Comparison of ENCODE assay signal across 1 cellular context in genomic region chr1:219959540-219960208, GRCh38.
TF ChIP-seq lines count a peak whose summit lies in the region.

No MANE protein-coding gene starts in this region.

TF ChIP-seq in HCT116, 20 proteins besides CTCF, POLR2A, EP300 and RAD21:
- TF ChIP-seq FOSL1 (IDR thresholded peaks at IDR 0.05; ENCODE audit: low read depth), result no peak
- no peak for TF ChIP-seq SP1 (IDR thresholded peaks at IDR 0.05; ENCODE audit: low read depth)
- no peak for TF ChIP-seq EGR1 (IDR thresholded peaks at IDR 0.05; ENCODE audit: low read depth)
- TF ChIP-seq, protein P1, sequence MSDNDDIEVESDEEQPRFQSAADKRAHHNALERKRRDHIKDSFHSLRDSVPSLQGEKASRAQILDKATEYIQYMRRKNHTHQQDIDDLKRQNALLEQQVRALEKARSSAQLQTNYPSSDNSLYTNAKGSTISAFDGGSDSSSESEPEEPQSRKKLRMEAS (IDR thresholded peaks at IDR 0.05), result no peak
- no peak for TF ChIP-seq EZH2phosphoT487 (IDR thresholded peaks at IDR 0.05; ENCODE audit: borderline replicate concordance)
- no peak for TF ChIP-seq SIN3A (IDR thresholded peaks at IDR 0.05; ENCODE audit: low read depth)
- TF ChIP-seq YY1 (IDR thresholded peaks at IDR 0.05; ENCODE audit: extremely low read depth, insufficient replicate concordance, low read depth, low read length), result no peak
- TF ChIP-seq ELF1 (IDR thresholded peaks at IDR 0.05; ENCODE audit: borderline replicate concordance, low read depth), result no peak
- no peak for TF ChIP-seq ZBTB33 (IDR thresholded peaks at IDR 0.05; ENCODE audit: extremely low read depth, insufficient replicate concordance, low read length)
- TF ChIP-seq ATF3 (IDR thresholded peaks at IDR 0.05), result no peak
- TF ChIP-seq CBX3 (IDR thresholded peaks at IDR 0.05; ENCODE audit: low read depth), result no peak
- no peak for TF ChIP-seq EZH2 (IDR thresholded peaks at IDR 0.05)
- no peak for TF ChIP-seq POLR2AphosphoS5 (IDR thresholded peaks at IDR 0.05; ENCODE audit: low read depth, low read length)
- TF ChIP-seq ZFX (IDR thresholded peaks at IDR 0.05), result no peak
- TF ChIP-seq, protein P2, sequence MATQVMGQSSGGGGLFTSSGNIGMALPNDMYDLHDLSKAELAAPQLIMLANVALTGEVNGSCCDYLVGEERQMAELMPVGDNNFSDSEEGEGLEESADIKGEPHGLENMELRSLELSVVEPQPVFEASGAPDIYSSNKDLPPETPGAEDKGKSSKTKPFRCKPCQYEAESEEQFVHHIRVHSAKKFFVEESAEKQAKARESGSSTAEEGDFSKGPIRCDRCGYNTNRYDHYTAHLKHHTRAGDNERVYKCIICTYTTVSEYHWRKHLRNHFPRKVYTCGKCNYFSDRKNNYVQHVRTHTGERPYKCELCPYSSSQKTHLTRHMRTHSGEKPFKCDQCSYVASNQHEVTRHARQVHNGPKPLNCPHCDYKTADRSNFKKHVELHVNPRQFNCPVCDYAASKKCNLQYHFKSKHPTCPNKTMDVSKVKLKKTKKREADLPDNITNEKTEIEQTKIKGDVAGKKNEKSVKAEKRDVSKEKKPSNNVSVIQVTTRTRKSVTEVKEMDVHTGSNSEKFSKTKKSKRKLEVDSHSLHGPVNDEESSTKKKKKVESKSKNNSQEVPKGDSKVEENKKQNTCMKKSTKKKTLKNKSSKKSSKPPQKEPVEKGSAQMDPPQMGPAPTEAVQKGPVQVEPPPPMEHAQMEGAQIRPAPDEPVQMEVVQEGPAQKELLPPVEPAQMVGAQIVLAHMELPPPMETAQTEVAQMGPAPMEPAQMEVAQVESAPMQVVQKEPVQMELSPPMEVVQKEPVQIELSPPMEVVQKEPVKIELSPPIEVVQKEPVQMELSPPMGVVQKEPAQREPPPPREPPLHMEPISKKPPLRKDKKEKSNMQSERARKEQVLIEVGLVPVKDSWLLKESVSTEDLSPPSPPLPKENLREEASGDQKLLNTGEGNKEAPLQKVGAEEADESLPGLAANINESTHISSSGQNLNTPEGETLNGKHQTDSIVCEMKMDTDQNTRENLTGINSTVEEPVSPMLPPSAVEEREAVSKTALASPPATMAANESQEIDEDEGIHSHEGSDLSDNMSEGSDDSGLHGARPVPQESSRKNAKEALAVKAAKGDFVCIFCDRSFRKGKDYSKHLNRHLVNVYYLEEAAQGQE (IDR thresholded peaks at IDR 0.05; ENCODE audit: low read depth), result no peak
- no peak for TF ChIP-seq SRF (IDR thresholded peaks at IDR 0.05; ENCODE audit: low read depth)
- TF ChIP-seq ZNF274 (IDR thresholded peaks at IDR 0.05; ENCODE audit: low read depth, low read length), result no peak
- no peak for TF ChIP-seq JUND (IDR thresholded peaks at IDR 0.05)
- no peak for TF ChIP-seq CEBPB (IDR thresholded peaks at IDR 0.05; ENCODE audit: low read depth)
